In the genomic region with DNA sequence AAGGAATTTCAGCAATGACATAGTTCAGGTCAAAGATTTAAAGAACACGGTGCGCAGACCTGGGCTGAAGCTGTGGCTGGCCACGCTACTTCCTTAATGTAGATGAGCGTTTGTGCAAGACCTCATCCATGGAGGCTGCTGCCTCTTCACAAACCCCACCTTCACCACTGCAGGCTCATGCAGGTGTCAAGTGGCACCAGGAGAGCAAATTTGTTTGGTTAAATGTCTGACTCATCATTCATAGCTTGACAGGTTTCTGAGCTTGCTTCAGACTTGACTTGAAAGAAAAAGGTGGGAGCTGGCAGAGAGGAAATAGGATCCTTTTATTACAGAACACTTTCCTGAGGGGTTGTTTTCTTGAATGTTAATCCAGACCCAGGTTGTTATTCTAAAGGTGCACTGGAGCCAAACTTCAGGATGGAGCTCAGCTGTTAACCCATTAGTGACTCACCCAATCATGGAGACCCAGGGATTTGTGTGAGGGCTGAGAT, we compare ENCODE assay signal across 11 cellular contexts.
DNase-seq lines count a peak whose midpoint lies in the region; ATAC-seq and TF ChIP-seq lines count a peak whose summit lies in the region.
"Had no signal": no experiment of that assay in that cellular context is flagged by ENCODE, and none has a peak within 500 bp of the region (broad histone marks: within the 10 kb centered on the region; RNA-seq: fewer than 3 reads in every experiment).

No MANE protein-coding gene starts in this region.

- no peaks in the 10 kb centered on the region for H3K27me3 Mint-ChIP-seq in stimulated activated memory B cell treated with anti-CD40 and anti-IgM and Interleukin-4, amounts not matched to agents 10 μg/mL and 1 μg/mL and 100 μg/mL, for 72 hours

- H3K27ac Mint-ChIP-seq in stimulated activated memory B cell treated with anti-CD40 and anti-IgM and Interleukin-4, amounts not matched to agents 10 μg/mL and 1 μg/mL and 100 μg/mL, for 72 hours, result no peak overlapping the region

- H3K9me3 ChIP-seq in RWPE2 (ENCODE audit: severe bottlenecking), result no peaks in the 10 kb centered on the region

- no peak overlapping the region for H2BK15ac ChIP-seq in mesendoderm (replicated peaks; ENCODE audit: low read depth)

- H3K9me3 Mint-ChIP-seq in stimulated activated memory B cell treated with anti-CD40 and anti-IgM and Interleukin-4, amounts not matched to agents 10 μg/mL and 1 μg/mL and 100 μg/mL, for 72 hours, result peaks cover 3% of the 10 kb centered on the region

- H3K4me2 ChIP-seq in mesendoderm (ENCODE audit: low read length), result no peak overlapping the region

- H3K18ac ChIP-seq in mesendoderm (ENCODE audit: low read length), result no peak overlapping the region

- ATAC-seq in RWPE2 (ENCODE audit: low read depth) (peak; percentile 94), HG02623 (IDR thresholded peaks at IDR 0.05; ENCODE audit: unreplicated experiment) (no peak)
- ATAC-seq in stimulated activated memory B cell treated with anti-CD40 and anti-IgM and Interleukin-4, amounts not matched to agents 10 μg/mL and 1 μg/mL and 100 μg/mL, for 72 hours, result no peak

- no peak overlapping the region for H4K5ac ChIP-seq in mesendoderm (ENCODE audit: low read length)

- H3K4me3 Mint-ChIP-seq in stimulated activated memory B cell treated with anti-CD40 and anti-IgM and Interleukin-4, amounts not matched to agents 10 μg/mL and 1 μg/mL and 100 μg/mL, for 72 hours, result no peak overlapping the region

- H3K27me3 ChIP-seq in RWPE2 (ENCODE audit: insufficient read depth, poor library complexity, severe bottlenecking) (no peaks in the 10 kb centered on the region), mesendoderm (ENCODE audit: insufficient read depth, low read length, poor library complexity) (no peaks in the 10 kb centered on the region)

- H3K23ac ChIP-seq in mesendoderm (ENCODE audit: low read length), result no peak overlapping the region

- DNase-seq in DMS79 (lab: John Stamatoyannopoulos, UW) (peak; percentile 72), NCI-H128 (lab: John Stamatoyannopoulos, UW; ENCODE audit: unreplicated experiment) (peak; percentile 24), RWPE2 (ENCODE audit: low spot score) (no peak), mesendoderm (peak; percentile 41), dedifferentiated amniotic fluid mesenchymal stem cell (ENCODE audit: extremely low spot score) (no peak), cortex of kidney (lab: John Stamatoyannopoulos, UW) (no peak)
- DNase-seq: amygdala, C1 segment of cervical spinal cord, NCI-H1694 had no signal

- peaks cover 11% of the 10 kb centered on the region for H3K4me1 ChIP-seq in RWPE2 (ENCODE audit: insufficient read depth, poor library complexity, severe bottlenecking)
- no peaks in the 10 kb centered on the region for H3K4me1 ChIP-seq in mesendoderm (ENCODE audit: control insufficient read depth, low read depth, low read length)

- no peak overlapping the region for H2AK5ac ChIP-seq in mesendoderm (ENCODE audit: low read length)

- H3K9ac ChIP-seq in mesendoderm (ENCODE audit: low read length), result no peak overlapping the region

- no peak for TF ChIP-seq CTCF in RWPE2 (IDR thresholded peaks at IDR 0.05; ENCODE audit: poor library complexity, severe bottlenecking)

- no peaks in the 10 kb centered on the region for H3K4me1 Mint-ChIP-seq in stimulated activated memory B cell treated with anti-CD40 and anti-IgM and Interleukin-4, amounts not matched to agents 10 μg/mL and 1 μg/mL and 100 μg/mL, for 72 hours

- H3K79me1 ChIP-seq in mesendoderm (ENCODE audit: low read length), result no peaks in the 10 kb centered on the region

- no CpG with 5 or more reads among the region's 4 CpGs for WGBS in mesendoderm (ENCODE audit: extremely low coverage, insufficient coverage, low lambda C conversion rate)

- H3K36me3 Mint-ChIP-seq in stimulated activated memory B cell treated with anti-CD40 and anti-IgM and Interleukin-4, amounts not matched to agents 10 μg/mL and 1 μg/mL and 100 μg/mL, for 72 hours, result no peaks in the 10 kb centered on the region

- no peak overlapping the region for H4K8ac ChIP-seq in mesendoderm (ENCODE audit: low read depth, low read length)

- no peaks in the 10 kb centered on the region for H3K79me2 ChIP-seq in mesendoderm (ENCODE audit: control insufficient read depth, insufficient read depth, low read length)

- peak overlapping the region; percentile 40 for H3K27ac ChIP-seq in RWPE2 (ENCODE audit: poor library complexity, severe bottlenecking)
- no peak overlapping the region for H3K27ac ChIP-seq in mesendoderm (ENCODE audit: low read depth, low read length)

- H3K4ac ChIP-seq in mesendoderm (ENCODE audit: low read depth, low read length), result no peak overlapping the region

- H3K56ac ChIP-seq in mesendoderm (ENCODE audit: low read length), result no peak overlapping the region

- H3K4me3 ChIP-seq in RWPE2 (ENCODE audit: severe bottlenecking) (no peak overlapping the region), mesendoderm (ENCODE audit: low read length) (no peak overlapping the region)

- H2BK120ac ChIP-seq in mesendoderm (ENCODE audit: low read depth, low read length), result no peak overlapping the region

- H2BK5ac ChIP-seq in mesendoderm (ENCODE audit: low read length), result no peak overlapping the region

- no peaks in the 10 kb centered on the region for H3K36me3 ChIP-seq in RWPE2 (ENCODE audit: low read depth)
- H3K36me3 ChIP-seq in mesendoderm (ENCODE audit: control insufficient read depth, insufficient read depth, low read length), result no peaks in the 10 kb centered on the region

Comparison
In these comparisons a context has a peak if more than half of its experiments do, and no peak if none do; other contexts are left out.
1. DNase-seq: peak in DMS79 (single experiment), NCI-H128 (single experiment) and mesendoderm (single experiment); none in RWPE2 (single experiment), dedifferentiated amniotic fluid mesenchymal stem cell (single experiment) and cortex of kidney (single experiment).